ENCODE assay signal across 11 cellular contexts in genomic region chr10:124522903-124523260, GRCh38.
DNase-seq lines count a peak whose midpoint lies in the region; ATAC-seq and TF ChIP-seq lines count a peak whose summit lies in the region.
"Had no signal": no experiment of that assay in that cellular context is flagged by ENCODE, and none has a peak within 500 bp of the region (broad histone marks: within the 10 kb centered on the region; RNA-seq: fewer than 3 reads in every experiment).

No MANE protein-coding gene starts in this region.

- no peaks in the 10 kb centered on the region for H3K27me3 Mint-ChIP-seq in WTC11 (ENCODE audit: low read depth)
- no peaks in the 10 kb centered on the region for H3K27me3 Mint-ChIP-seq in activated naive CD8-positive, alpha-beta T cell treated with anti-CD3 and anti-CD28 coated beads, Interleukin-2, amount 50 U/mL, for 24 hours
- H3K27me3 Mint-ChIP-seq: activated naive CD8-positive, alpha-beta T cell treated with anti-CD3 and anti-CD28 coated beads, Interleukin-2, amount 10 ng/mL, durations not matched to agents 7 days and 5 days had no signal

- H3K27ac Mint-ChIP-seq in WTC11 = peak overlapping the region; percentile 60
- H3K27ac Mint-ChIP-seq in activated naive CD8-positive, alpha-beta T cell treated with anti-CD3 and anti-CD28 coated beads, Interleukin-2, amount 50 U/mL, for 24 hours = no peak overlapping the region
- H3K27ac Mint-ChIP-seq: activated naive CD8-positive, alpha-beta T cell treated with anti-CD3 and anti-CD28 coated beads, Interleukin-2, amount 10 ng/mL, durations not matched to agents 7 days and 5 days had no signal

- H3K4me1 ChIP-seq in heart left ventricle (peaks cover 0 to 37% (median 11%) of the 10 kb centered on the region in 12 donors), heart right ventricle (peaks cover 0 to 36% (median 13%) of the 10 kb centered on the region in 9 donors), mucosa of descending colon (ENCODE audit: low read depth) (peaks cover 15% of the 10 kb centered on the region), uterus (peaks cover 0 to 13% of the 10 kb centered on the region in 2 donors)

- DNase-seq in heart left ventricle (no peak), heart right ventricle (no peak), WTC11 (ENCODE audit: low spot score) (no peak), mucosa of descending colon (peak; percentile 66 to 71 (median 68)), uterus (no peak), MV-4-11 (lab: John Stamatoyannopoulos, UW) (no peak)
- no peak for DNase-seq in activated naive CD8-positive, alpha-beta T cell treated with anti-CD3 and anti-CD28 coated beads, Interleukin-2, amount 50 U/mL, for 24 hours
- DNase-seq: activated CD4-positive, alpha-beta T cell treated with anti-CD3 and anti-CD28 coated beads, Interleukin-2, amount 50 U/mL, for 4 hours; activated naive CD8-positive, alpha-beta T cell treated with anti-CD3 and anti-CD28 coated beads, Interleukin-2, amount 10 ng/mL, durations not matched to agents 7 days and 5 days had no signal

- H3K36me3 Mint-ChIP-seq in WTC11 = peaks cover 10% of the 10 kb centered on the region
- H3K36me3 Mint-ChIP-seq in activated naive CD8-positive, alpha-beta T cell treated with anti-CD3 and anti-CD28 coated beads, Interleukin-2, amount 50 U/mL, for 24 hours (ENCODE audit: low read depth) = no peaks in the 10 kb centered on the region
- H3K36me3 Mint-ChIP-seq: activated naive CD8-positive, alpha-beta T cell treated with anti-CD3 and anti-CD28 coated beads, Interleukin-2, amount 10 ng/mL, durations not matched to agents 7 days and 5 days had no signal

- H3K36me3 ChIP-seq in heart left ventricle (no peaks in the 10 kb centered on the region), heart right ventricle (no peaks in the 10 kb centered on the region), mucosa of descending colon (ENCODE audit: low read depth) (no peaks in the 10 kb centered on the region), uterus (no peaks in the 10 kb centered on the region)
- H3K36me3 ChIP-seq: right lobe of liver had no signal

- TF ChIP-seq CTCF in heart left ventricle (IDR thresholded peaks at IDR 0.05) (no peak), heart right ventricle (IDR thresholded peaks at IDR 0.05) (no peak), WTC11 (IDR thresholded peaks at IDR 0.05) (no peak), mucosa of descending colon (IDR thresholded peaks at IDR 0.05) (no peak), uterus (IDR thresholded peaks at IDR 0.05) (no peak)

- no peak for ATAC-seq in heart left ventricle
- no peak for ATAC-seq in heart right ventricle
- no peak for ATAC-seq in WTC11
- ATAC-seq in mucosa of descending colon = peak; percentile 83
- ATAC-seq in activated naive CD8-positive, alpha-beta T cell treated with anti-CD3 and anti-CD28 coated beads, Interleukin-2, amount 50 U/mL, for 24 hours = no peak
- no peak for ATAC-seq in HG03469 (IDR thresholded peaks at IDR 0.05; ENCODE audit: unreplicated experiment)

- 58 to 72% (median 67%) methylated on average over 15 of the region's 15 CpGs for WGBS in heart left ventricle, 4 donors
- 62 to 72% methylated on average over 15 of the region's 15 CpGs for WGBS in heart right ventricle, 2 donors

- CTCF ChIA-PET in WTC11 (lab: Charles Lee) = interaction anchor here (0.6 to 2.5 kb wide), 8 partner anchors 11 to 218 kb away, joined by 3 to 8 read pairs (median 4); partner anchors contain the start of genes LHPP and OAT

- H3K27ac ChIP-seq in heart left ventricle (peak overlapping the region in 5 of 12 donors; percentile 8 to 85 (median 49)), heart right ventricle (peak overlapping the region in 4 of 10 donors; percentile 43 to 88 (median 50)), uterus (peak overlapping the region; percentile 81)

- peaks cover 5% of the 10 kb centered on the region for H3K9me3 Mint-ChIP-seq in WTC11
- no peaks in the 10 kb centered on the region for H3K9me3 Mint-ChIP-seq in activated naive CD8-positive, alpha-beta T cell treated with anti-CD3 and anti-CD28 coated beads, Interleukin-2, amount 50 U/mL, for 24 hours
- H3K9me3 Mint-ChIP-seq: activated naive CD8-positive, alpha-beta T cell treated with anti-CD3 and anti-CD28 coated beads, Interleukin-2, amount 10 ng/mL, durations not matched to agents 7 days and 5 days had no signal

- H3K9me3 ChIP-seq in heart left ventricle = no peaks in the 10 kb centered on the region
- no peaks in the 10 kb centered on the region for H3K9me3 ChIP-seq in heart right ventricle
- no peaks in the 10 kb centered on the region for H3K9me3 ChIP-seq in mucosa of descending colon
- H3K9me3 ChIP-seq in uterus = no peaks in the 10 kb centered on the region
- H3K9me3 ChIP-seq: right lobe of liver had no signal

- H3K4me3 Mint-ChIP-seq in WTC11 = no peak overlapping the region
- H3K4me3 Mint-ChIP-seq in activated naive CD8-positive, alpha-beta T cell treated with anti-CD3 and anti-CD28 coated beads, Interleukin-2, amount 50 U/mL, for 24 hours = no peak overlapping the region
- H3K4me3 Mint-ChIP-seq: activated naive CD8-positive, alpha-beta T cell treated with anti-CD3 and anti-CD28 coated beads, Interleukin-2, amount 10 ng/mL, durations not matched to agents 7 days and 5 days had no signal

- TF ChIP-seq POLR2A in heart left ventricle (IDR thresholded peaks at IDR 0.05) (no peak), uterus (IDR thresholded peaks at IDR 0.05) (no peak)

- intact Hi-C loops in heart left ventricle (cut with DNase I) = no loop called here
- intact Hi-C loops in heart right ventricle (cut with DNase I) = loop anchor here in 1 of 10 donors (5.0 kb wide), 1 partner anchor 304 kb away; no protein-coding TSS in a partner anchor
- intact Hi-C loops in mucosa of descending colon (cut with DNase I, micrococcal nuclease) = no loop called here
- intact Hi-C loops in uterus (cut with DNase I; ENCODE audit: low total_unique reads) = no loop called here

- H3K27me3 ChIP-seq in heart left ventricle (no peaks in the 10 kb centered on the region), heart right ventricle (no peaks in the 10 kb centered on the region), uterus (no peaks in the 10 kb centered on the region)
- H3K27me3 ChIP-seq: right lobe of liver had no signal

- H3K4me1 Mint-ChIP-seq in WTC11 = peaks cover 21% of the 10 kb centered on the region
- no peaks in the 10 kb centered on the region for H3K4me1 Mint-ChIP-seq in activated naive CD8-positive, alpha-beta T cell treated with anti-CD3 and anti-CD28 coated beads, Interleukin-2, amount 50 U/mL, for 24 hours
- H3K4me1 Mint-ChIP-seq: activated naive CD8-positive, alpha-beta T cell treated with anti-CD3 and anti-CD28 coated beads, Interleukin-2, amount 10 ng/mL, durations not matched to agents 7 days and 5 days had no signal

- POLR2A ChIA-PET in WTC11 (lab: Charles Lee) = interaction anchor here (0.6 kb wide), 1 partner anchor 83 kb away, joined by 6 read pairs; no protein-coding TSS in a partner anchor

- H3K4me3 ChIP-seq in heart left ventricle (peak overlapping the region in 8 of 12 donors; percentile 2 to 38 (median 31)), heart right ventricle (peak overlapping the region in 5 of 10 donors; percentile 10 to 43 (median 35)), mucosa of descending colon (no peak overlapping the region), uterus (peak overlapping the region in 1 of 2 donors; percentile 10)
- H3K4me3 ChIP-seq: right lobe of liver had no signal

TF ChIP-seq in WTC11, 78 proteins besides CTCF, POLR2A, EP300 and RAD21:
- TF ChIP-seq E2F1 (CRISPR knock-in tag; IDR thresholded peaks at IDR 0.05) (no peak), TEAD1 (CRISPR knock-in tag; IDR thresholded peaks at IDR 0.05) (no peak), ZNF671 (CRISPR knock-in tag; IDR thresholded peaks at IDR 0.05) (no peak), PREB (CRISPR knock-in tag; IDR thresholded peaks at IDR 0.05; ENCODE audit: borderline replicate concordance) (no peak), FOXK1 (CRISPR knock-in tag; IDR thresholded peaks at IDR 0.05) (no peak)

Comparison
In these comparisons a context has a peak if more than half of its experiments do, and no peak if none do; other contexts are left out.
1. DNase-seq: peak in mucosa of descending colon (3 of 3); none in heart left ventricle (0 of 5), heart right ventricle (0 of 2), WTC11 (single experiment), uterus (0 of 2), activated naive CD8-positive, alpha-beta T cell treated with anti-CD3 and anti-CD28 coated beads, Interleukin-2, amount 50 U/mL, for 24 hours (single experiment) and MV-4-11 (single experiment).